ENCODE assay signal across 8 cellular contexts in the genomic region with DNA sequence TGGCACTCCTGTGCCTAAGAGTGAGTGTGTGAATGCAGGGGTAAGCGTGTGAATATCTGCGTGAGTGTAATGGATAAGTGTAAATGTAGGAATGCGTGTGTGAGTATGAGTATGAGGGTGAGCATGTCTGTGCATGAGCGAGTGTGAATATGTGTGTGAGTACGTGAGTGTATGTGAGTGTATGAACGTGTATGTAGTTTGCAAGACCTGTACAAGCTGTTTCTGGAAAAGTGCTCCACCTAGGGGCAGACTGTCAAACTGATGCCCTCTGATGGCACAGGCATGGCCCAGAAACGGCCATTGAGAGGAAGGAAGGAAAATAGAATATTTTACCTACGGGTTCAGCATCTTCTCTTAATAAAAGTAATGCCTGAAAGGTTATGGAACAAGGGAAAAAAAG. TPM values are rescaled to one million over a fixed set of nuclear protein-coding genes. Genes with fewer than 3 reads are reported as not detected.
DNase-seq lines count a peak whose midpoint lies in the region; TF ChIP-seq lines count a peak whose summit lies in the region.

No MANE protein-coding gene starts in this region.

- no peaks in the 10 kb centered on the region; a peak in 1 of 7 replicates for H3K36me3 Mint-ChIP-seq in H9 (ENCODE audit: insufficient read depth in 1 of 3, low read depth in 3 of 3)

- H4K20me1 ChIP-seq in H9 (ENCODE audit: control insufficient read depth, insufficient read depth, insufficient read length) = no peaks in the 10 kb centered on the region

- DNase-seq in H9 (peak; percentile 57), MG63 (peak; percentile 43), T-helper 9 cell (peak; percentile 40), astrocyte of the hippocampus (ENCODE audit: low read depth, low spot score) (peak; percentile 75), iPS-NIHi11 (ENCODE audit: low spot score) (peak; percentile 68), NCI-H1694 (lab: John Stamatoyannopoulos, UW) (no peak)
- DNase-seq in stimulated activated CD4-positive, alpha-beta T cell treated with anti-CD3 and anti-CD28 coated beads, Interleukin-12 subunit alpha, Interleukin-12 subunit beta, amount 100 ng/mL, for 48 hours (ENCODE audit: low read depth in 2 of 3, low spot score in 1 of 3) = peak; percentile 52 to 81 (median 60)

- no peak overlapping the region for H2AK5ac ChIP-seq in H9 (ENCODE audit: insufficient read length, low read length)

- no peak overlapping the region for H3K4ac ChIP-seq in H9 (ENCODE audit: low read depth, low read length)

- H3K27ac Mint-ChIP-seq in H9 = no peak overlapping the region; a peak in 1 of 7 replicates

- no peak overlapping the region for H2BK20ac ChIP-seq in H9 (ENCODE audit: low read depth, low read length, poor library complexity, severe bottlenecking)

- H3K79me1 ChIP-seq in H9 (ENCODE audit: insufficient read depth, low read depth, low read length, poor library complexity, severe bottlenecking) = no peaks in the 10 kb centered on the region

- H3K18ac ChIP-seq in H9 (ENCODE audit: insufficient read length, low read depth, low read length) = no peak overlapping the region

- no peak overlapping the region for H3K56ac ChIP-seq in H9 (ENCODE audit: insufficient read length, low read depth, low read length)

- no peaks in the 10 kb centered on the region for H3K23me2 ChIP-seq in H9 (ENCODE audit: insufficient read length, low read depth, low read length, poor library complexity, severe bottlenecking)

- no peak overlapping the region for H4K91ac ChIP-seq in H9 (ENCODE audit: insufficient read length, low read depth, low read length)

- no peak overlapping the region for H3K9ac ChIP-seq in H9 (ENCODE audit: extremely low read depth, insufficient read length, low read length)

- WGBS in H9 (ENCODE audit: extremely low coverage, insufficient read length, low lambda C conversion rate) = 100% methylated on average over 4 of the region's 8 CpGs

- no peak overlapping the region for H2AFZ ChIP-seq in H9 (ENCODE audit: low read length)

- peaks cover 0 to under 1% of the 10 kb centered on the region in 2 experiments; a peak in 1 of 5 replicates for H3K9me3 Mint-ChIP-seq in H9

- no peak overlapping the region for H4K5ac ChIP-seq in H9 (ENCODE audit: insufficient read length, low read depth, low read length)

- no peaks in the 10 kb centered on the region for H3K79me2 ChIP-seq in H9 (ENCODE audit: insufficient read depth, low read length)

- H3K27me3 ChIP-seq in H9 (ENCODE audit: insufficient read depth, low read length) = no peaks in the 10 kb centered on the region
- H3K27me3 ChIP-seq in MG63 = no peaks in the 10 kb centered on the region

- no peak overlapping the region for H3K23ac ChIP-seq in H9 (ENCODE audit: insufficient read length, low read depth, low read length)

- peaks cover 19 to 23% of the 10 kb centered on the region in 2 experiments for H3K4me1 Mint-ChIP-seq in H9

- H2BK5ac ChIP-seq in H9 (ENCODE audit: insufficient read length, low read length) = no peak overlapping the region

- H3K4me2 ChIP-seq in H9 (ENCODE audit: insufficient read depth, insufficient read length, low read length) = no peak overlapping the region

- H3K4me3 ChIP-seq in MG63 = no peak overlapping the region

- no peak overlapping the region for H3K27ac ChIP-seq in H9 (ENCODE audit: insufficient read length, low read depth, low read length)

- H4K8ac ChIP-seq in H9 (replicated peaks; ENCODE audit: insufficient read length, low read depth, low read length) = no peak overlapping the region

- no peak overlapping the region for H3T11ph ChIP-seq in H9 (ENCODE audit: low read length)

- no peak overlapping the region for H3K14ac ChIP-seq in H9 (ENCODE audit: insufficient read depth, low read length)

- no peaks in the 10 kb centered on the region for H3K27me3 Mint-ChIP-seq in H9 (ENCODE audit: low read depth)

- H3K9me3 ChIP-seq in H9 (ENCODE audit: control insufficient read depth, low read depth, low read length) (no peaks in the 10 kb centered on the region), MG63 (no peaks in the 10 kb centered on the region)

- TF ChIP-seq CTCF in GM12872 (IDR thresholded peaks at IDR 0.05; ENCODE audit: insufficient read depth, low read depth, low read length) (peak; percentile 90), H9 (conservative IDR thresholded peaks at IDR 0.05) (peak; percentile 80)

- no peak overlapping the region for H2BK15ac ChIP-seq in H9 (ENCODE audit: low read depth, low read length)

- peaks cover 5% of the 10 kb centered on the region; the same call in 1 of the 2 replicates for H3K4me1 ChIP-seq in H9 (ENCODE audit: insufficient read depth, low read length)

- no peak overlapping the region for H2BK12ac ChIP-seq in H9 (ENCODE audit: insufficient read length, low read depth, low read length)

- no peak overlapping the region for H3K4me3 Mint-ChIP-seq in H9

- H2BK120ac ChIP-seq in H9 (ENCODE audit: low read depth, low read length, poor library complexity, severe bottlenecking) = no peak overlapping the region

- no peaks in the 10 kb centered on the region for H3K36me3 ChIP-seq in MG63

RNA-seq across cellular contexts. Expression of gene FRMD4B, which starts 24.4 kb away (rescaled TPM):
- 2.0 and 3.4 TPM in 2 replicates for total RNA-seq in H9 (2021)
- 5.1 and 66.7 TPM in 2 replicates for total RNA-seq in MG63 (2014; rRNA removed; shearing (Covaris generic); ENCODE audit: low replicate concordance)
